34 cellular contexts compared by ENCODE assay signal in the genomic region with DNA sequence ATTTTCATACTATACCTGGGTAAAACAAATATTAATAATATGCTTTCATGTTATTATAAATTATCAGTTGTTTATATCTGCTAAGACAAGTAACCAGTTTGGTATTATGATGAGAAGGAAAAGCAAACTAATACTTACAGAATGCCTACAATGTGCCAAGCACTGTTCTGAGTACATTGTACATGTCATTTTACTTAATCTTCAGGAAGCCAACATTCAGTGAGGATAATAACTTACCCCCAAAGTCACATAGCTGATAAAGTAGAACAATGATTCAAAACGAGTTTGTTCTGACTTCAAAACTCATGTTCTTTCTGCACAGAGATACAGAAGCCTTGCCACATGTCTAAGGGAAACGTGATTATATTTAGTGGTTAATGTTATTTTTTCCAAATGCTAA.
"Had no signal": no experiment of that assay in that cellular context is flagged by ENCODE, and none has a peak within 500 bp of the region (broad histone marks: within the 10 kb centered on the region; RNA-seq: fewer than 3 reads in every experiment).

No MANE protein-coding gene starts in this region.

- H3K27ac ChIP-seq: body of pancreas, brain microvascular endothelial cell, breast epithelium, cardiac muscle cell, WERI-Rb-1 had no signal

- H3K27me3 ChIP-seq: body of pancreas, brain microvascular endothelial cell, breast epithelium had no signal

- FAIRE-seq: astrocyte had no signal

- H3K4me1 ChIP-seq: body of pancreas, breast epithelium had no signal

- DNase-seq: activated CD4-positive, alpha-beta memory T cell treated with anti-CD3 and anti-CD28 coated beads, Interleukin-2, amount 10 ng/mL, durations not matched to agents 7 days and 5 days; activated CD4-positive, alpha-beta T cell treated with anti-CD3 and anti-CD28 coated beads for 1 hour; activated CD4-positive, alpha-beta T cell treated with anti-CD3 and anti-CD28 coated beads for 36 hours; activated CD4-positive, alpha-beta T cell treated with anti-CD3 and anti-CD28 coated beads for 48 hours; activated CD4-positive, alpha-beta T cell treated with anti-CD3 and anti-CD28 coated beads, Interleukin-2, amount 10 ng/mL, durations not matched to agents 7 days and 5 days; activated CD4-positive, alpha-beta T cell treated with anti-CD3 and anti-CD28 coated beads, Interleukin-2, amount 50 U/mL, for 48 hours; activated CD4-positive, CD25-positive, alpha-beta regulatory T cell; activated CD8-positive, alpha-beta memory T cell treated with anti-CD3 and anti-CD28 coated beads for 24 hours; activated CD8-positive, alpha-beta memory T cell treated with anti-CD3 and anti-CD28 coated beads, Interleukin-2, amount 10 ng/mL, durations not matched to agents 7 days and 5 days; activated CD8-positive, alpha-beta memory T cell treated with anti-CD3 and anti-CD28 coated beads, Interleukin-2, amount 50 U/mL, for 48 hours; activated CD8-positive, alpha-beta T cell treated with anti-CD3 and anti-CD28 coated beads, Interleukin-2, amount 10 ng/mL, durations not matched to agents 7 days and 5 days; activated effector memory CD4-positive, alpha-beta T cell treated with Interleukin-2 at 50 U/mL for 16 hours; activated gamma-delta T cell; activated naive CD4-positive, alpha-beta T cell treated with anti-CD3 and anti-CD28 coated beads, Interleukin-2, amount 10 ng/mL, durations not matched to agents 7 days and 5 days; activated naive CD4-positive, alpha-beta T cell treated with Interleukin-2 at 50 U/mL for 16 hours; activated naive CD8-positive, alpha-beta T cell treated with anti-CD3 and anti-CD28 coated beads, Interleukin-2, amount 10 ng/mL, durations not matched to agents 7 days and 5 days; activated naive CD8-positive, alpha-beta T cell treated with anti-CD3 and anti-CD28 coated beads, Interleukin-2, amount 50 U/mL, for 24 hours; activated T-cell treated with anti-CD3 and anti-CD28 coated beads, Interleukin-2, amount 50 U/mL, for 24 hours; activated T-cell treated with anti-CD3 and anti-CD28 coated beads, Interleukin-2, amount 50 U/mL, for 48 hours; amniotic stem cell; aorta; body of pancreas; brain microvascular endothelial cell; caudate nucleus; SW 1271; T-helper 1 cell; T-helper 2 cell; T-helper 9 cell; WERI-Rb-1 had no signal

- H3K36me3 ChIP-seq: brain microvascular endothelial cell, breast epithelium, cardiac muscle cell, WERI-Rb-1 had no signal

- H3K4me3 ChIP-seq: body of pancreas, breast epithelium, cardiac muscle cell had no signal

- H3K9me3 ChIP-seq: body of pancreas, breast epithelium had no signal

- ATAC-seq: activated CD4-positive, alpha-beta T cell treated with anti-CD3 and anti-CD28 coated beads for 36 hours; activated CD4-positive, CD25-positive, alpha-beta regulatory T cell treated with anti-CD3 and anti-CD28 coated beads, Interleukin-2, amount 50 U/mL, for 24 hours; activated CD8-positive, alpha-beta memory T cell treated with anti-CD3 and anti-CD28 coated beads, Interleukin-2, amount 10 ng/mL, durations not matched to agents 7 days and 5 days; activated CD8-positive, alpha-beta T cell treated with anti-CD3 and anti-CD28 coated beads, Interleukin-2, amount 10 ng/mL, durations not matched to agents 7 days and 5 days; activated naive CD8-positive, alpha-beta T cell treated with anti-CD3 and anti-CD28 coated beads, Interleukin-2, amount 50 U/mL, for 24 hours; body of pancreas; WTC11 had no signal
